Comparison of ENCODE assay signal across 8 cellular contexts in the genomic region with DNA sequence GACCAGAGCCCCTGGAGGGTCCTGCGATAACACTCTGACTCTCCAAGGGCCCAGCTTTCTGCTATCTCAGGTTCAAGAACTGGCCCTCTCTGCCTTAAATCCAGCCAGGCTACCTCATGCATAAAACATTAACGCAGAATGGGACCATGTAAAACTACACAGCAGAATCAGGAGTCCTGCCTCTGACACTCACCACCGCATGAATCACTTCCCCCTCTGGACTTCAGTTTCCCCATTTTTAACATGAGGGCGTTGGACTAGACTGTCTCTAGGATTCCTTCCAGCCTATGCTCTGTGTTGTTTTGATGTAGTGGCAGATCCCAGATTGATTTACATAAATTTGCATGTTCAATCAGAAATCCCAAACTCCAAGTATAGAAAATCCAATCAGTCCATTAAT. TPM values are rescaled to one million over a fixed set of nuclear protein-coding genes. Genes with fewer than 3 reads are reported as not detected.
A peak's percentile ranks its signal among the peaks of the same experiment; 100 is the strongest.
DNase-seq lines count a peak whose midpoint lies in the region; ATAC-seq, FAIRE-seq and TF ChIP-seq lines count a peak whose summit lies in the region.

No MANE protein-coding gene starts in this region.

- TF ChIP-seq EP300 in esophagus muscularis mucosa (IDR thresholded peaks at IDR 0.05) = no peak

- no peak for ATAC-seq in HG02852 (IDR thresholded peaks at IDR 0.05; ENCODE audit: unreplicated experiment)
- ATAC-seq in GM21717 (IDR thresholded peaks at IDR 0.05; ENCODE audit: unreplicated experiment) = no peak

- H3K4me3 ChIP-seq in SJCRH30 = peak overlapping the region; percentile 82
- H3K4me3 ChIP-seq in esophagus muscularis mucosa = peak overlapping the region in 2 of 4 donors; percentile 2 to 10
- H3K4me3 ChIP-seq in neuron (ENCODE audit: low read length) = peak overlapping the region; percentile 21
- H3K4me3 ChIP-seq in kidney (ENCODE audit: low read length in 2 of 2) = no peak overlapping the region

- no peak for FAIRE-seq in kidney (lab: Jason Lieb, UNC)

- H3K27me3 ChIP-seq in SJCRH30 (no peaks in the 10 kb centered on the region), esophagus muscularis mucosa (no peaks in the 10 kb centered on the region), neuron (ENCODE audit: insufficient read depth, low read length) (no peaks in the 10 kb centered on the region)

- H3K9me3 ChIP-seq in SJCRH30 (replicated peaks) = no peaks in the 10 kb centered on the region
- no peaks in the 10 kb centered on the region for H3K9me3 ChIP-seq in esophagus muscularis mucosa
- H3K9me3 ChIP-seq in neuron (ENCODE audit: low read length) = no peaks in the 10 kb centered on the region
- no peaks in the 10 kb centered on the region for H3K9me3 ChIP-seq in kidney (ENCODE audit: control insufficient read depth in 1 of 2, low read length in 2 of 2)

- TF ChIP-seq POLR2A in esophagus muscularis mucosa (IDR thresholded peaks at IDR 0.05; ENCODE audit: low read depth) = no peak

- intact Hi-C loops in esophagus muscularis mucosa (cut with DNase I) = no loop called here
- intact Hi-C loops in kidney (cut with DNase I) = loop anchor here (10.0 kb wide), 1 partner anchor 70 kb away; no protein-coding TSS in a partner anchor

- no peak overlapping the region for H3K9ac ChIP-seq in kidney (ENCODE audit: low read length in 2 of 2)

- 58% methylated on average over 4 of the region's 4 CpGs for WGBS in esophagus muscularis mucosa

- peaks cover 38% of the 10 kb centered on the region for H3K36me3 ChIP-seq in SJCRH30
- peaks cover 0 to 22% (median 8%) of the 10 kb centered on the region in 4 donors for H3K36me3 ChIP-seq in esophagus muscularis mucosa
- H3K36me3 ChIP-seq in neuron (ENCODE audit: insufficient read depth, low read length) = no peaks in the 10 kb centered on the region
- H3K36me3 ChIP-seq in kidney (ENCODE audit: control insufficient read depth in 1 of 2, insufficient read depth in 2 of 2, low read length in 2 of 2) = no peaks in the 10 kb centered on the region

- H2AFZ ChIP-seq in neuron (ENCODE audit: low read depth, low read length) = no peak overlapping the region

- peak overlapping the region; percentile 92 for H3K27ac ChIP-seq in SJCRH30
- H3K27ac ChIP-seq in esophagus muscularis mucosa (replicated peaks in 1 of 4) = peak overlapping the region; percentile 94 to 97 (median 96)
- H3K27ac ChIP-seq in kidney (ENCODE audit: low read depth in 2 of 2, low read length in 2 of 2) = no peak overlapping the region

- H3K4me1 ChIP-seq in SJCRH30 (peaks cover 24% of the 10 kb centered on the region), esophagus muscularis mucosa (peaks cover 72 to 80% (median 74%) of the 10 kb centered on the region in 4 donors), neuron (ENCODE audit: insufficient read depth, low read length) (peaks cover 39% of the 10 kb centered on the region), kidney (ENCODE audit: control insufficient read depth in 1 of 2, insufficient read depth in 1 of 2, low read depth in 1 of 2, low read length in 2 of 2) (peaks cover 8 to 25% of the 10 kb centered on the region in 2 donors)

- no peak for TF ChIP-seq CTCF in esophagus muscularis mucosa (IDR thresholded peaks at IDR 0.05)
- no peak for TF ChIP-seq CTCF in kidney (IDR thresholded peaks at IDR 0.05; ENCODE audit: borderline replicate concordance, extremely low read depth, insufficient read depth)

- DNase-seq in CD1c-positive myeloid dendritic cell (ENCODE audit: extremely low spot score) (peak; percentile 91), SJCRH30 (peak in 1 of 2 experiments; percentile 41), esophagus muscularis mucosa (ENCODE audit: extremely low spot score) (no peak), kidney (no peak), NCI-H524 treated with DMSO at 0.1 percent for 48 hours (lab: John Stamatoyannopoulos, UW) (no peak)

RNA-seq across cellular contexts. Expression of gene NCKAP5L, which starts 3.3 kb away (rescaled TPM):
- 80.1 and 80.7 TPM in 2 replicates for total RNA-seq in SJCRH30 (2014; rRNA removed; shearing (Covaris generic))
- total RNA-seq in esophagus muscularis mucosa = 10 to 100 TPM; 15.0 to 30.5 (median 23.0) TPM
- 20.6 TPM for total RNA-seq in kidney
- polyA plus RNA-seq in kidney (ENCODE audit: insufficient read depth, low read depth, low replicate concordance) = 7.2 TPM

RNA-seq across cellular contexts. Expression of gene BCDIN3D, which starts 18.0 kb away (rescaled TPM):
- total RNA-seq in SJCRH30 (2014; rRNA removed; shearing (Covaris generic)) = 4.7 and 5.3 TPM in 2 replicates
- total RNA-seq in esophagus muscularis mucosa (1 to 10 TPM; 2.2 to 6.2 (median 5.5) TPM), kidney (5.1 TPM)
- 4.6 TPM for polyA plus RNA-seq in kidney (ENCODE audit: insufficient read depth, low read depth, low replicate concordance)

Comparison
In these comparisons a context has a peak if more than half of its experiments do, and no peak if none do; other contexts are left out.
1. H3K27ac ChIP-seq: peak in SJCRH30 (single experiment) and esophagus muscularis mucosa (4 of 4); none in kidney (0 of 2).
2. H3K4me3 ChIP-seq: peak in SJCRH30 (single experiment) and neuron (single experiment); none in kidney (0 of 2).